ENCODE assay signal across 8 cellular contexts in genomic region chr17:40358323-40359038, GRCh38. TPM values are rescaled to one million over a fixed set of nuclear protein-coding genes. Genes with fewer than 3 reads are reported as not detected.
DNase-seq lines count a peak whose midpoint lies in the region; ATAC-seq, FAIRE-seq and TF ChIP-seq lines count a peak whose summit lies in the region.

No MANE protein-coding gene starts in this region.

- H2AK9ac ChIP-seq in IMR-90 (replicated peaks; ENCODE audit: low read depth, low read length, poor library complexity): no peak overlapping the region

- no peak overlapping the region for H2BK15ac ChIP-seq in IMR-90 (ENCODE audit: low read depth, low read length)

- H3K9ac ChIP-seq in IMR-90 (ENCODE audit: low read depth, low read length) (peak overlapping the region; percentile 35; the same call in 1 of the 2 replicates), PC-3 (ENCODE audit: low read length) (no peak overlapping the region)

- no peak overlapping the region for H2BK120ac ChIP-seq in IMR-90 (ENCODE audit: low read depth, low read length)

- H3K56ac ChIP-seq in IMR-90 (ENCODE audit: extremely low read depth, insufficient read depth, low read length): no peak overlapping the region

- no peak overlapping the region for H2AFZ ChIP-seq in IMR-90 (replicated peaks; ENCODE audit: low read length, poor library complexity)
- peak overlapping the region; percentile 85 for H2AFZ ChIP-seq in PC-3 (ENCODE audit: low read length)

- no peak overlapping the region for H3K23ac ChIP-seq in IMR-90 (ENCODE audit: low read depth, low read length)

- peaks cover 0 to 14% of the 10 kb centered on the region in 2 experiments; a peak in 2 of 4 replicates for H3K79me1 ChIP-seq in IMR-90 (ENCODE audit: low read depth in 1 of 2, low read length in 2 of 2)

- no peak overlapping the region for H2BK5ac ChIP-seq in IMR-90 (ENCODE audit: low read depth, low read length, poor library complexity, severe bottlenecking)

- no peak overlapping the region for H3K18ac ChIP-seq in IMR-90 (ENCODE audit: low read depth, low read length)

- POLR2A ChIA-PET in IMR-90 (lab: Charles Lee; ENCODE audit: unreplicated experiment): interaction anchor here (0.5 kb wide), 1 partner anchor 174 kb away, joined by 5 read pairs; no protein-coding TSS in a partner anchor
- POLR2A ChIA-PET in PC-3 (lab: Charles Lee; ENCODE audit: unreplicated experiment): interaction anchor here (0.7 kb wide), 1 partner anchor 37 kb away, joined by 3 read pairs; no protein-coding TSS in a partner anchor

- CTCF ChIA-PET in IMR-90 (lab: Yijun Ruan, JAX) (interaction anchor here (0.7 to 1.3 kb wide), 7 partner anchors 54 to 176 kb away, joined by 3 to 6 read pairs (median 3); no protein-coding TSS in a partner anchor), PC-3 (lab: Charles Lee) (interaction anchor here (0.5 to 0.7 kb wide), 2 partner anchors 40 to 1326 kb away, joined by 4 to 5 read pairs; no protein-coding TSS in a partner anchor)

- H3K27me3 ChIP-seq in IMR-90 (ENCODE audit: control insufficient read depth, insufficient read depth, low read length) (no peaks in the 10 kb centered on the region), PC-3 (ENCODE audit: low read length) (no peaks in the 10 kb centered on the region)

- H2BK20ac ChIP-seq in IMR-90 (ENCODE audit: low read depth, low read length): no peak overlapping the region

- no peaks in the 10 kb centered on the region for H3K9me3 ChIP-seq in IMR-90 (ENCODE audit: control insufficient read depth, insufficient read depth, low read length)
- H3K9me3 ChIP-seq in PC-3 (ENCODE audit: low read length): no peaks in the 10 kb centered on the region
- H3K9me3 ChIP-seq in mucosa of descending colon: no peaks in the 10 kb centered on the region

- H4K91ac ChIP-seq in IMR-90 (ENCODE audit: insufficient read depth, low read depth, low read length): no peak overlapping the region

- TF ChIP-seq POLR2A in IMR-90 (IDR thresholded peaks at IDR 0.05; ENCODE audit: low read depth, low read length): no peak

- FAIRE-seq in endometrium (lab: Jason Lieb, UNC): peak; percentile 86

- TF ChIP-seq RAD21 in IMR-90 (IDR thresholded peaks at IDR 0.05; ENCODE audit: low read length): peak; percentile 94

- dilution Hi-C loops in IMR-90 (cut with HindIII; ENCODE audit: low sequenced_read_pairs, unreplicated experiment): no loop called here

- H3K9me2 ChIP-seq in PC-3 (replicated peaks; ENCODE audit: low read length): no peaks in the 10 kb centered on the region

- H3K4me1 ChIP-seq in IMR-90 (ENCODE audit: control insufficient read depth, insufficient read depth, low read length) (no peaks in the 10 kb centered on the region; the same call in 1 of the 2 replicates), PC-3 (ENCODE audit: insufficient read depth, low read length) (no peaks in the 10 kb centered on the region), mucosa of descending colon (ENCODE audit: low read depth) (peaks cover 4% of the 10 kb centered on the region)

- no peak overlapping the region for H4K5ac ChIP-seq in IMR-90 (ENCODE audit: low read depth, low read length)

- DNase-seq in DMS153 (lab: John Stamatoyannopoulos, UW) (peak; percentile 63), IMR-90 (peak; percentile 80), PC-3 (peak; percentile 87), activated T-cell treated with anti-CD3 and anti-CD28 coated beads for 24 hours (ENCODE audit: low read depth) (peak; percentile 83), mucosa of descending colon (peak; percentile 88 to 97 (median 93))
- peak; percentile 67 to 90 for DNase-seq in stimulated activated CD8-positive, alpha-beta memory T cell treated with anti-CD3 and anti-CD28 coated beads, Interleukin-4, amount 100 ng/mL, for 4 hours (ENCODE audit: low read depth in 2 of 2, low spot score in 1 of 2)

- no peak overlapping the region for H3K27ac ChIP-seq in IMR-90 (ENCODE audit: insufficient read depth, low read length)
- H3K27ac ChIP-seq in PC-3 (ENCODE audit: low read length): no peak overlapping the region

- ATAC-seq in IMR-90 (ENCODE audit: low read depth): peak; percentile 76
- peak; percentile 70 for ATAC-seq in PC-3
- ATAC-seq in mucosa of descending colon: peak; percentile 74
- no peak for ATAC-seq in GM21360 (IDR thresholded peaks at IDR 0.05; ENCODE audit: unreplicated experiment)

- WGBS in IMR-90 (ENCODE audit: extremely low coverage in 2 of 2, insufficient read length in 1 of 2), 2 experiments: 88% methylated on average over 1 of the region's 17 CpGs; no CpG with 5 or more reads in 1 of the 2 experiments

- no TSS peak for BruUV-seq in IMR-90 (replicated peaks; lab: Mats Ljungman, UMichigan)
- BruUV-seq in PC-3 (replicated peaks; lab: Mats Ljungman, UMichigan): no TSS peak

- peak overlapping the region; percentile 92; the same call in 1 of the 2 replicates for H3K4me2 ChIP-seq in IMR-90 (ENCODE audit: low read depth, low read length)
- peak overlapping the region; percentile 86 for H3K4me2 ChIP-seq in PC-3 (ENCODE audit: low read length)

- peak; percentile 98 for TF ChIP-seq CTCF in IMR-90 (conservative IDR thresholded peaks at IDR 0.05; ENCODE audit: low read depth, low read length)
- peak; percentile 81 for TF ChIP-seq CTCF in PC-3 (conservative IDR thresholded peaks at IDR 0.05; ENCODE audit: low read depth, low read length)
- peak; percentile 97 for TF ChIP-seq CTCF in mucosa of descending colon (IDR thresholded peaks at IDR 0.05)

- 0 out of 4 replicates have a peak overlapping the region, but pooled peaks of 1 of the 2 experiments have one; percentile 26 for H4K8ac ChIP-seq in IMR-90 (ENCODE audit: low read depth in 2 of 2, low read length in 2 of 2)

- H3K14ac ChIP-seq in IMR-90 (replicated peaks; ENCODE audit: low read depth, low read length): no peak overlapping the region

- no peaks in the 10 kb centered on the region for H3K79me2 ChIP-seq in PC-3 (ENCODE audit: low read length)

- H3K36me3 ChIP-seq in IMR-90 (ENCODE audit: control insufficient read depth, insufficient read depth, low read length) (peaks cover 21% of the 10 kb centered on the region; the same call in 1 of the 2 replicates), PC-3 (ENCODE audit: low read depth, low read length) (no peaks in the 10 kb centered on the region; the same call in 1 of the 2 replicates), mucosa of descending colon (ENCODE audit: low read depth) (no peaks in the 10 kb centered on the region)

- H4K20me1 ChIP-seq in IMR-90 (ENCODE audit: insufficient read depth, low read length) (peaks cover 11% of the 10 kb centered on the region; the same call in 1 of the 2 replicates), PC-3 (ENCODE audit: low read length) (no peaks in the 10 kb centered on the region)

- no peak overlapping the region for H3K4me3 ChIP-seq in IMR-90 (ENCODE audit: insufficient read depth, low read depth, low read length)
- peak overlapping the region; percentile 59 for H3K4me3 ChIP-seq in PC-3 (ENCODE audit: low read length)
- no peak overlapping the region for H3K4me3 ChIP-seq in mucosa of descending colon

- H3F3A ChIP-seq in PC-3 (ENCODE audit: low read length, unreplicated experiment): no peaks in the 10 kb centered on the region

- no peaks in the 10 kb centered on the region for H3K9me1 ChIP-seq in IMR-90 (ENCODE audit: insufficient read depth, low read length)

- in situ Hi-C loops in IMR-90 (cut with MboI; ENCODE audit: low sequenced_read_pairs): loop anchor here (10.0 to 25.0 kb wide), 3 partner anchors 144 to 1304 kb away; partner anchors contain the start of genes KRT27, KRT28 and WIPF2

- H3K4ac ChIP-seq in IMR-90 (ENCODE audit: low read depth, low read length): no peak overlapping the region

- no peak overlapping the region for H2AK5ac ChIP-seq in IMR-90 (ENCODE audit: low read depth, low read length)

- intact Hi-C loops in IMR-90 (cut with micrococcal nuclease) (loop anchor here (1.0 to 5.0 kb wide), 6 partner anchors 57 to 1308 kb away; no protein-coding TSS in a partner anchor), PC-3 (cut with micrococcal nuclease) (loop anchor here (1.0 to 2.0 kb wide), 2 partner anchors 55 to 58 kb away; partner anchors contain the start of gene TOP2A), mucosa of descending colon (cut with DNase I, micrococcal nuclease) (loop anchor here (5.0 to 10.0 kb wide), 2 partner anchors 56 kb away; partner anchors contain the start of gene TOP2A (in 1 of the 2))

TF ChIP-seq in IMR-90, 13 proteins besides CTCF, POLR2A, EP300 and RAD21:
- peak; percentile 93 for TF ChIP-seq SMC3 (IDR thresholded peaks at IDR 0.05; ENCODE audit: low read depth, low read length)
- TF ChIP-seq MAZ (IDR thresholded peaks at IDR 0.05; ENCODE audit: borderline replicate concordance, low read depth, low read length): peak; percentile 91
- no peak for TF ChIP-seq NFE2L2 (IDR thresholded peaks at IDR 0.05; ENCODE audit: low read depth, low read length)
- TF ChIP-seq MXI1 (IDR thresholded peaks at IDR 0.05; ENCODE audit: borderline replicate concordance, low read depth, low read length): no peak
- TF ChIP-seq, protein P1, sequence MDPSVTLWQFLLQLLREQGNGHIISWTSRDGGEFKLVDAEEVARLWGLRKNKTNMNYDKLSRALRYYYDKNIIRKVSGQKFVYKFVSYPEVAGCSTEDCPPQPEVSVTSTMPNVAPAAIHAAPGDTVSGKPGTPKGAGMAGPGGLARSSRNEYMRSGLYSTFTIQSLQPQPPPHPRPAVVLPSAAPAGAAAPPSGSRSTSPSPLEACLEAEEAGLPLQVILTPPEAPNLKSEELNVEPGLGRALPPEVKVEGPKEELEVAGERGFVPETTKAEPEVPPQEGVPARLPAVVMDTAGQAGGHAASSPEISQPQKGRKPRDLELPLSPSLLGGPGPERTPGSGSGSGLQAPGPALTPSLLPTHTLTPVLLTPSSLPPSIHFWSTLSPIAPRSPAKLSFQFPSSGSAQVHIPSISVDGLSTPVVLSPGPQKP (IDR thresholded peaks at IDR 0.05; ENCODE audit: borderline replicate concordance, low read depth, low read length): no peak

RNA-seq across cellular contexts. Expression of gene GJD3, which starts 6.1 kb away (rescaled TPM):
- total RNA-seq in IMR-90 (2012; rRNA removed): not detected in 2 replicates
- 0.10 and 0.39 TPM in 2 replicates for polyA plus RNA-seq in IMR-90 (2012; rRNA removed)
- polyA plus RNA-seq in IMR-90 (2012; cell fraction: cytosol; rRNA removed): 0.11 and 1.0 TPM in 2 replicates
- polyA plus RNA-seq in IMR-90 (2012; cell fraction: nucleus; rRNA removed; ENCODE audit: low replicate concordance): 0.80 and 0.91 TPM in 2 replicates
- total RNA-seq in PC-3 (2014; rRNA removed): not detected in 2 replicates
- total RNA-seq in mucosa of descending colon: 1 to 10 TPM in 2 of 3 donors, under 1 TPM in 1; 0.81 to 1.4 (median 1.2) TPM

RNA-seq across cellular contexts. Expression of gene RARA, which starts 49.5 kb away (rescaled TPM):
- 7.2 and 9.0 TPM in 2 replicates for total RNA-seq in IMR-90 (2012; rRNA removed)
- polyA plus RNA-seq in IMR-90 (2012; rRNA removed): 12.7 and 13.6 TPM in 2 replicates
- 11.3 and 18.9 TPM in 2 replicates for polyA plus RNA-seq in IMR-90 (2012; cell fraction: cytosol; rRNA removed)
- polyA plus RNA-seq in IMR-90 (2012; cell fraction: nucleus; rRNA removed; ENCODE audit: low replicate concordance): 11.5 and 14.7 TPM in 2 replicates
- 19.6 and 23.8 TPM in 2 replicates for total RNA-seq in PC-3 (2014; rRNA removed)
- total RNA-seq in mucosa of descending colon: 10 to 100 TPM; 42.2 to 51.2 (median 49.6) TPM

RNA-seq across cellular contexts. Expression of gene TOP2A, which starts 59.2 kb away (rescaled TPM):
- total RNA-seq in IMR-90 (2012; rRNA removed): 68.5 and 118 TPM in 2 replicates
- 40.2 and 43.4 TPM in 2 replicates for polyA plus RNA-seq in IMR-90 (2012; rRNA removed)
- 3.3 and 5.3 TPM in 2 replicates for polyA plus RNA-seq in IMR-90 (2012; cell fraction: cytosol; rRNA removed)
- polyA plus RNA-seq in IMR-90 (2012; cell fraction: nucleus; rRNA removed; ENCODE audit: low replicate concordance): 2.7 and 19.5 TPM in 2 replicates
- 97.1 and 104 TPM in 2 replicates for total RNA-seq in PC-3 (2014; rRNA removed)
- total RNA-seq in mucosa of descending colon: 10 to 100 TPM in 2 of 3 donors, 1 to 10 TPM in 1; 6.9 to 50.1 (median 11.4) TPM
